In genomic region chr17:81426676-81427445, GRCh38 we compare ENCODE assay signal across 17 cellular contexts. TPM values are rescaled to one million over a fixed set of nuclear protein-coding genes. Genes with fewer than 3 reads are reported as not detected.
DNase-seq lines count a peak whose midpoint lies in the region; ATAC-seq and TF ChIP-seq lines count a peak whose summit lies in the region.
"Had no signal": no experiment of that assay in that cellular context is flagged by ENCODE, and none has a peak within 500 bp of the region (broad histone marks: within the 10 kb centered on the region; RNA-seq: fewer than 3 reads in every experiment).

No MANE protein-coding gene starts in this region.

- peak overlapping the region; percentile 74 to 99 (median 96) for H3K4me2 ChIP-seq in BLaER1 treated with 17β-estradiol and CSF1 and Interleukin-3, amounts not matched to agents 10 nM and 100 nM

- H3K4me1 ChIP-seq in BLaER1 treated with 17β-estradiol and CSF1 and Interleukin-3, amounts not matched to agents 10 nM and 100 nM: peaks cover 62 to 79% (median 76%) of the 10 kb centered on the region in 10 experiments
- H3K4me1 ChIP-seq in esophagus muscularis mucosa (peaks cover 67 to 84% (median 75%) of the 10 kb centered on the region in 4 donors), psoas muscle (peaks cover 64% of the 10 kb centered on the region)

- ATAC-seq in psoas muscle: peak; percentile 17 to 53 (median 30)
- no peak for ATAC-seq in HG02588 (IDR thresholded peaks at IDR 0.05; ENCODE audit: unreplicated experiment)
- ATAC-seq: activated CD8-positive, alpha-beta memory T cell treated with anti-CD3 and anti-CD28 coated beads, Interleukin-2, amount 10 ng/mL, durations not matched to agents 7 days and 5 days had no signal

- intact Hi-C loops in esophagus muscularis mucosa (cut with DNase I): no loop called here
- intact Hi-C loops in psoas muscle (cut with DNase I): no loop called here

- TF ChIP-seq EP300 in esophagus muscularis mucosa (IDR thresholded peaks at IDR 0.05): no peak

- H4K20me1 ChIP-seq in BLaER1 treated with 17β-estradiol and CSF1 and Interleukin-3, amounts not matched to agents 10 nM and 100 nM: peaks cover 12 to 89% (median 68%) of the 10 kb centered on the region in 11 experiments; a peak in 19 of 22 replicates

- 85% methylated on average over 19 of the region's 27 CpGs for WGBS in esophagus muscularis mucosa
- WGBS in psoas muscle, 3 donors: 45 to 54% (median 47%) methylated on average over 24 to 27 of the region's 27 CpGs

- TF ChIP-seq CTCF in NB4 (IDR thresholded peaks at IDR 0.05; ENCODE audit: low read depth, low read length) (no peak), esophagus muscularis mucosa (IDR thresholded peaks at IDR 0.05) (no peak), psoas muscle (IDR thresholded peaks at IDR 0.05) (peak; percentile 4), GM13976 (IDR thresholded peaks at IDR 0.05; ENCODE audit: borderline replicate concordance, control extremely low read depth, extremely low read depth, insufficient read depth, missing control alignments) (no peak)

- DNase-seq in NB4 (ENCODE audit: low read depth) (peak; percentile 91), esophagus muscularis mucosa (ENCODE audit: extremely low spot score) (no peak), psoas muscle (peak; percentile 50 to 82), NCI-H446 treated with DMSO at 0.1 percent for 48 hours (lab: John Stamatoyannopoulos, UW) (no peak), GM13976 (ENCODE audit: low spot score) (no peak), HPDE6-E6E7 (ENCODE audit: extremely low spot score) (no peak)
- DNase-seq: activated B cell treated with CpG ODN at 0.5 μM for 24 hours; activated CD8-positive, alpha-beta memory T cell treated with anti-CD3 and anti-CD28 coated beads, Interleukin-2, amount 10 ng/mL, durations not matched to agents 7 days and 5 days; activated effector memory CD4-positive, alpha-beta T cell treated with Interleukin-2 at 50 U/mL for 16 hours; cortex of kidney; Karpas-422; NCI-H82; stimulated activated naive B cell treated with anti-CD40 and anti-IgM and Interleukin-4, amounts not matched to agents 10 μg/mL and 1 μg/mL and 100 μg/mL, for 72 hours had no signal

- peak overlapping the region in 7 of 10 experiments; percentile 34 to 60 (median 48); a peak in 13 of 20 replicates for H3K4me3 ChIP-seq in BLaER1 treated with 17β-estradiol and CSF1 and Interleukin-3, amounts not matched to agents 10 nM and 100 nM
- H3K4me3 ChIP-seq in NB4 (ENCODE audit: low read depth, low read length) (peak overlapping the region; percentile 56), esophagus muscularis mucosa (no peak overlapping the region), psoas muscle (no peak overlapping the region)
- H3K4me3 ChIP-seq: heart left ventricle, Peyer's patch had no signal

- peak overlapping the region in 8 of 11 experiments; percentile 71 to 96 (median 82); a peak in 15 of 22 replicates for H3K27ac ChIP-seq in BLaER1 treated with 17β-estradiol and CSF1 and Interleukin-3, amounts not matched to agents 10 nM and 100 nM
- H3K27ac ChIP-seq in esophagus muscularis mucosa (replicated peaks in 1 of 4): peak overlapping the region; percentile 44 to 75 (median 64)
- peak overlapping the region; percentile 71 for H3K27ac ChIP-seq in psoas muscle

- H3K27me3 ChIP-seq in BLaER1 treated with 17β-estradiol and CSF1 and Interleukin-3, amounts not matched to agents 10 nM and 100 nM: peaks cover 0 to 42% (median 0%) of the 10 kb centered on the region in 11 experiments; a peak in 4 of 22 replicates
- H3K27me3 ChIP-seq in esophagus muscularis mucosa (no peaks in the 10 kb centered on the region), psoas muscle (ENCODE audit: insufficient read depth in 3 of 3, low read length in 2 of 3) (no peaks in the 10 kb centered on the region)
- H3K27me3 ChIP-seq: Peyer's patch had no signal

- H3K36me3 ChIP-seq in BLaER1 treated with 17β-estradiol and CSF1 and Interleukin-3, amounts not matched to agents 10 nM and 100 nM: peaks cover 0 to 13% (median 0%) of the 10 kb centered on the region in 11 experiments; a peak in 5 of 22 replicates
- peaks cover 0 to 7% (median 0%) of the 10 kb centered on the region in 4 donors for H3K36me3 ChIP-seq in esophagus muscularis mucosa
- no peaks in the 10 kb centered on the region for H3K36me3 ChIP-seq in psoas muscle (ENCODE audit: insufficient read depth in 1 of 2, low read depth in 1 of 2)
- H3K36me3 ChIP-seq: heart left ventricle, Peyer's patch had no signal

- in situ Hi-C loops in GM13976 (cut with MboI; ENCODE audit: low sequenced_read_pairs, unreplicated experiment): no loop called here

- H3K9me3 ChIP-seq in BLaER1 treated with 17β-estradiol and CSF1 and Interleukin-3, amounts not matched to agents 10 nM and 100 nM (replicated peaks in 1 of 11): peaks cover 0 to 24% (median 8%) of the 10 kb centered on the region in 11 experiments; a peak in 9 of 22 replicates
- H3K9me3 ChIP-seq in esophagus muscularis mucosa (no peaks in the 10 kb centered on the region), psoas muscle (no peaks in the 10 kb centered on the region)
- H3K9me3 ChIP-seq: heart left ventricle, Peyer's patch had no signal

- peak overlapping the region in 8 of 11 experiments; percentile 59 to 87 (median 73); a peak in 16 of 22 replicates for H3K9ac ChIP-seq in BLaER1 treated with 17β-estradiol and CSF1 and Interleukin-3, amounts not matched to agents 10 nM and 100 nM

- TF ChIP-seq POLR2A in NB4 (IDR thresholded peaks at IDR 0.05; ENCODE audit: extremely low read depth, insufficient read length): no peak
- TF ChIP-seq POLR2A in esophagus muscularis mucosa (IDR thresholded peaks at IDR 0.05; ENCODE audit: low read depth): no peak

RNA-seq across cellular contexts. Expression of gene BAHCC1, which starts 31.6 kb away (rescaled TPM):
- total RNA-seq in esophagus muscularis mucosa (10 to 100 TPM; 15.9 to 38.1 (median 21.1) TPM), psoas muscle (10 to 100 TPM in 1 of 4 donors, 1 to 10 TPM in 3; 6.0 to 10.7 (median 7.7) TPM)
- polyA plus RNA-seq in psoas muscle: 1 to 10 TPM; 2.8 to 6.6 (median 4.1) TPM

Comparison
In these comparisons a context has a peak if more than half of its experiments do, and no peak if none do; other contexts are left out.
1. H3K4me3 ChIP-seq: peak in BLaER1 treated with 17β-estradiol and CSF1 and Interleukin-3, amounts not matched to agents 10 nM and 100 nM (7 of 10) and NB4 (single experiment); none in esophagus muscularis mucosa (0 of 4) and psoas muscle (single experiment).
2. DNase-seq: peak in NB4 (single experiment) and psoas muscle (2 of 2); none in esophagus muscularis mucosa (single experiment), NCI-H446 treated with DMSO at 0.1 percent for 48 hours (single experiment), GM13976 (single experiment) and HPDE6-E6E7 (single experiment).
3. Peak in every context shown above with its lines, with median percentiles within 50 percentile points of each other: H3K27ac ChIP-seq.